Comparison of ENCODE assay signal across 13 cellular contexts in the genomic region with DNA sequence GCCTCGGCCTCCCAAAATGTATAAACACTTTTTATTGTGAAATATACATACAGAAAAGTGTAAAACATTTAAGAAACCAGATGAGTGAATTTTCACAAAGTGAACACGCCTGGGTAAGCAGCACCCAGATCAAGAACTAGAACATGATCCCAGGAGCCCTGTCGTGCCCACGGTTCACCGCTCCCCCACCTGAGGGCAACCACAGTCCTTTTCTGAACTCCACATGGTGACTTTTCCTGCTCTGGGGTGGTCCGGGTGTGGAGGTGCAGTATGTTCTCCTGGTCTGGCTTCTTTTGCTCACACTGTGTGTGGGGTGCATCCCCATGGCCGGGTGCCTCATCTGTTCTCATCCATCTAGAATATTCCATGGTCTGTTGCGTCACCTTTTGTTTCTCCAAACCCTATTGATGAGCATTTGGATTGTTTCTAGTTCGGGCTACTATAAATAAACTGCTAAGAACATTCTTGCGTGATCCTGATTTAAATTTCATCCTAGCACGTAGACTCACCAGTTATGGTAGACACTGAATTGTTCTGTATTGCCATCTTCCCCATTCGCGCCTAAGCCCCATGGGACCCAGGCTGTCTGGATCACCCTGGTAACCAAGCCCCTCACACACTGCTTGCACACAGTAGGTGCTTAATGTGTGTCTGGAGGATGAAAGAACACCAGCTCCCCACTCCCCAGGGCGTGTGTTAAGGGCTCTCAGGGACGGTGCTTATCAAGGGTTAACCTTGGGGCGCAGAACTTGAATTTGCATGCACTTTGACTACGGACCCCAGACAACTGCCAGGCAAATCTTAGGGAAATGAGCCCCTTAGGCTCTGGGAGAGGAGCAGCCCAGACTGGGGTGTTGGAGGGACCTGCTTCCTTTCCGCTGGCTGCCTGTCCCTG. TPM values are rescaled to one million over a fixed set of nuclear protein-coding genes. Genes with fewer than 3 reads are reported as not detected.
DNase-seq lines count a peak whose midpoint lies in the region; ATAC-seq and TF ChIP-seq lines count a peak whose summit lies in the region.
"Had no signal": no experiment of that assay in that cellular context is flagged by ENCODE, and none has a peak within 500 bp of the region (broad histone marks: within the 10 kb centered on the region; RNA-seq: fewer than 3 reads in every experiment).

No MANE protein-coding gene starts in this region.

- no peaks in the 10 kb centered on the region for H3K23me2 ChIP-seq in H9 (ENCODE audit: insufficient read length, low read depth, low read length, poor library complexity, severe bottlenecking)

- H3K4me1 Mint-ChIP-seq in H9 (peaks cover 38 to 52% of the 10 kb centered on the region in 2 experiments), T-helper 17 cell (peaks cover 6% of the 10 kb centered on the region)
- peaks cover 12 to 28% (median 21%) of the 10 kb centered on the region in 4 donors for H3K4me1 Mint-ChIP-seq in naive thymus-derived CD8-positive, alpha-beta T cell

- no peak overlapping the region for H2BK20ac ChIP-seq in H9 (ENCODE audit: low read depth, low read length, poor library complexity, severe bottlenecking)

- WGBS in H9 (ENCODE audit: extremely low coverage, insufficient read length, low lambda C conversion rate) = no CpG with 5 or more reads among the region's 18 CpGs

- H3K36me3 ChIP-seq in muscle layer of colon (ENCODE audit: insufficient read depth, low read length) (no peaks in the 10 kb centered on the region), stomach smooth muscle (ENCODE audit: control insufficient read depth in 2 of 2, insufficient read depth in 2 of 2, low read length in 2 of 2) (no peaks in the 10 kb centered on the region)
- H3K36me3 ChIP-seq: heart left ventricle, thoracic aorta had no signal

- H2BK120ac ChIP-seq in H9 (ENCODE audit: low read depth, low read length, poor library complexity, severe bottlenecking) = no peak overlapping the region

- no peak overlapping the region for H3K9ac ChIP-seq in H9 (ENCODE audit: extremely low read depth, insufficient read length, low read length)
- H3K9ac ChIP-seq in muscle layer of colon (ENCODE audit: low read length) = peak overlapping the region; percentile 16
- no peak overlapping the region for H3K9ac ChIP-seq in stomach smooth muscle (ENCODE audit: low read length in 2 of 2)

- H3K27ac ChIP-seq in H9 (ENCODE audit: insufficient read length, low read depth, low read length) (no peak overlapping the region), muscle layer of colon (ENCODE audit: low read depth, low read length) (peak overlapping the region; percentile 36), stomach smooth muscle (ENCODE audit: low read length) (peak overlapping the region; percentile 49), RWPE1 (no peak overlapping the region)
- H3K27ac ChIP-seq: thoracic aorta had no signal

- H3K4me3 ChIP-seq in muscle layer of colon (ENCODE audit: low read depth in 1 of 2, low read length in 2 of 2) = no peak overlapping the region
- no peak overlapping the region for H3K4me3 ChIP-seq in stomach smooth muscle (ENCODE audit: low read length in 2 of 2)
- H3K4me3 ChIP-seq: heart left ventricle, thoracic aorta had no signal

- H4K8ac ChIP-seq in H9 (replicated peaks; ENCODE audit: insufficient read length, low read depth, low read length) = no peak overlapping the region

- H2BK12ac ChIP-seq in H9 (ENCODE audit: insufficient read length, low read depth, low read length) = no peak overlapping the region

- no peak overlapping the region for H2BK15ac ChIP-seq in H9 (ENCODE audit: low read depth, low read length)

- H3K27ac Mint-ChIP-seq in H9 (no peak overlapping the region; a peak in 1 of 7 replicates), T-helper 17 cell (peak overlapping the region; percentile 43)
- peak overlapping the region in 1 of 10 donors; percentile 27 for H3K27ac Mint-ChIP-seq in naive thymus-derived CD8-positive, alpha-beta T cell
- H3K27ac Mint-ChIP-seq: activated T-helper 2 cell treated with anti-CD3 and anti-CD28 coated beads, Interferon-gamma antibody, Interleukin-2, Interleukin-4, amounts not matched to agents 10 μg/mL and 5 μg/mL and 100 μg/mL, durations not matched to agents 14 hours and 24 hours and 36 hours had no signal

- H3K4me3 Mint-ChIP-seq in H9 (no peak overlapping the region; a peak in 1 of 5 replicates), T-helper 17 cell (no peak overlapping the region)
- H3K4me3 Mint-ChIP-seq in naive thymus-derived CD8-positive, alpha-beta T cell = no peak overlapping the region

- H4K91ac ChIP-seq in H9 (ENCODE audit: insufficient read length, low read depth, low read length) = no peak overlapping the region

- no peak for DNase-seq in H9
- no peak for DNase-seq in T-helper 17 cell
- DNase-seq in stimulated activated CD4-positive, alpha-beta T cell treated with anti-CD3 and anti-CD28 coated beads, Interleukin-12 subunit alpha, Interleukin-12 subunit beta, amount 100 ng/mL, for 4 hours = no peak
- DNase-seq in RWPE1 (ENCODE audit: low spot score) = no peak
- no peak for DNase-seq in naive thymus-derived CD8-positive, alpha-beta T cell
- DNase-seq: stimulated activated CD4-positive, alpha-beta T cell treated with anti-CD3 and anti-CD28 coated beads, Interleukin-4, amount 100 ng/mL, for 24 hours; T-helper 2 cell had no signal

- CTCF ChIA-PET in RWPE1 (lab: Yijun Ruan, JAX) = interaction anchor here (0.6 kb wide), 1 partner anchor 754 kb away, joined by 3 read pairs; no protein-coding TSS in a partner anchor

- H3K36me3 Mint-ChIP-seq in H9 (ENCODE audit: insufficient read depth in 1 of 3, low read depth in 3 of 3) (no peaks in the 10 kb centered on the region), T-helper 17 cell (ENCODE audit: low read depth) (no peaks in the 10 kb centered on the region)
- no peaks in the 10 kb centered on the region for H3K36me3 Mint-ChIP-seq in naive thymus-derived CD8-positive, alpha-beta T cell

- no peaks in the 10 kb centered on the region for H3K9me3 ChIP-seq in H9 (ENCODE audit: control insufficient read depth, low read depth, low read length)
- no peaks in the 10 kb centered on the region for H3K9me3 ChIP-seq in T-helper 17 cell (ENCODE audit: control insufficient read depth, low read length, poor library complexity, severe bottlenecking)
- H3K9me3 ChIP-seq in muscle layer of colon (ENCODE audit: low read length) = no peaks in the 10 kb centered on the region
- no peaks in the 10 kb centered on the region for H3K9me3 ChIP-seq in stomach smooth muscle (ENCODE audit: control insufficient read depth in 2 of 2, low read length in 2 of 2)
- H3K9me3 ChIP-seq: heart left ventricle, thoracic aorta had no signal

- no peak for ATAC-seq in T-helper 17 cell
- no peak for ATAC-seq in naive thymus-derived CD8-positive, alpha-beta T cell

- no peak overlapping the region for H3K56ac ChIP-seq in H9 (ENCODE audit: insufficient read length, low read depth, low read length)

- no peaks in the 10 kb centered on the region for H3K79me1 ChIP-seq in H9 (ENCODE audit: insufficient read depth, low read depth, low read length, poor library complexity, severe bottlenecking)

- H3K18ac ChIP-seq in H9 (ENCODE audit: insufficient read length, low read depth, low read length) = no peak overlapping the region

- H3K4ac ChIP-seq in H9 (ENCODE audit: low read depth, low read length) = no peak overlapping the region

- H3K27me3 ChIP-seq in H9 (ENCODE audit: insufficient read depth, low read length) (no peaks in the 10 kb centered on the region), muscle layer of colon (ENCODE audit: control insufficient read depth in 1 of 2, insufficient read depth in 2 of 2, low read length in 2 of 2) (no peaks in the 10 kb centered on the region), stomach smooth muscle (ENCODE audit: control insufficient read depth in 1 of 2, insufficient read depth in 2 of 2, low read length in 2 of 2) (no peaks in the 10 kb centered on the region)

- H3K23ac ChIP-seq in H9 (ENCODE audit: insufficient read length, low read depth, low read length) = no peak overlapping the region

- H2AK5ac ChIP-seq in H9 (ENCODE audit: insufficient read length, low read length) = no peak overlapping the region

- H2BK5ac ChIP-seq in H9 (ENCODE audit: insufficient read length, low read length) = no peak overlapping the region

- no peaks in the 10 kb centered on the region for H3K79me2 ChIP-seq in H9 (ENCODE audit: insufficient read depth, low read length)

- H4K5ac ChIP-seq in H9 (ENCODE audit: insufficient read length, low read depth, low read length) = no peak overlapping the region

- H2AFZ ChIP-seq in H9 (ENCODE audit: low read length) = no peak overlapping the region

- peaks cover 0 to 4% of the 10 kb centered on the region in 2 experiments; a peak in 3 of 5 replicates for H3K9me3 Mint-ChIP-seq in H9
- no peaks in the 10 kb centered on the region for H3K9me3 Mint-ChIP-seq in naive thymus-derived CD8-positive, alpha-beta T cell
- H3K9me3 Mint-ChIP-seq: activated T-helper 2 cell treated with anti-CD3 and anti-CD28 coated beads, Interferon-gamma antibody, Interleukin-2, Interleukin-4, amounts not matched to agents 10 μg/mL and 5 μg/mL and 100 μg/mL, durations not matched to agents 14 hours and 24 hours and 36 hours had no signal

- H3K4me1 ChIP-seq in H9 (ENCODE audit: insufficient read depth, low read length) (peaks cover 4% of the 10 kb centered on the region; the same call in 1 of the 2 replicates), muscle layer of colon (ENCODE audit: insufficient read depth, low read length) (peaks cover 38% of the 10 kb centered on the region), stomach smooth muscle (ENCODE audit: control insufficient read depth, insufficient read depth, low read length) (peaks cover 41% of the 10 kb centered on the region)

- peak overlapping the region; percentile 22; the same call in 1 of the 2 replicates for H3K14ac ChIP-seq in H9 (ENCODE audit: insufficient read depth, low read length)

- H3K27me3 Mint-ChIP-seq in H9 (ENCODE audit: low read depth) (peaks cover 2% of the 10 kb centered on the region; the same call in 1 of the 2 replicates), T-helper 17 cell (peaks cover 5% of the 10 kb centered on the region)
- H3K27me3 Mint-ChIP-seq in naive thymus-derived CD8-positive, alpha-beta T cell = no peaks in the 10 kb centered on the region

- no peak overlapping the region for H3T11ph ChIP-seq in H9 (ENCODE audit: low read length)

- no peaks in the 10 kb centered on the region for H4K20me1 ChIP-seq in H9 (ENCODE audit: control insufficient read depth, insufficient read depth, insufficient read length)

- TF ChIP-seq CTCF in H9 (conservative IDR thresholded peaks at IDR 0.05) (no peak), RWPE1 (conservative IDR thresholded peaks at IDR 0.05; ENCODE audit: low read depth) (no peak)

- POLR2A ChIA-PET in RWPE1 (lab: Yijun Ruan, JAX; ENCODE audit: low non-redundant PET) = no interaction called here
- POLR2A ChIA-PET in naive thymus-derived CD8-positive, alpha-beta T cell (lab: Charles Lee) = no interaction called here

- no peak overlapping the region for H3K4me2 ChIP-seq in H9 (ENCODE audit: insufficient read depth, insufficient read length, low read length)

RNA-seq across cellular contexts. Expression of a gene that starts 56.2 kb away (rescaled TPM):
- total RNA-seq in H9 (2021) (0.79 and 0.90 TPM in 2 replicates), T-helper 17 cell (not detected)
- not detected for total RNA-seq in naive thymus-derived CD8-positive, alpha-beta T cell
- polyA plus RNA-seq in naive thymus-derived CD8-positive, alpha-beta T cell = not detected
- total RNA-seq: activated T-helper 2 cell treated with anti-CD3 and anti-CD28 coated beads, Interferon-gamma antibody, Interleukin-2, Interleukin-4, amounts not matched to agents 10 μg/mL and 5 μg/mL and 100 μg/mL, durations not matched to agents 14 hours and 24 hours and 36 hours; heart left ventricle; M059J; thoracic aorta had no signal
- polyA plus RNA-seq: heart left ventricle had no signal

Comparison
In these comparisons a context has a peak if more than half of its experiments do, and no peak if none do; other contexts are left out.
1. H3K27ac ChIP-seq: peak in muscle layer of colon (single experiment) and stomach smooth muscle (single experiment); none in H9 (single experiment) and RWPE1 (single experiment).